1 cellular context compared by ENCODE assay signal in genomic region chr19:51570962-51571575, GRCh38.
A peak's percentile ranks its signal among the peaks of the same experiment; 100 is the strongest.
TF ChIP-seq lines count a peak whose summit lies in the region.

ZNF175 (plus strand) TSS chr19:51571283; CDS start chr19:51573330, 2,047 bp downstream.

TF ChIP-seq in GM12878, 131 proteins besides CTCF, POLR2A, EP300 and RAD21 (continued from another document and continues in another):
- TF ChIP-seq SP1 (IDR thresholded peaks at IDR 0.05; ENCODE audit: low read depth, low read length) (no peak), CBX3 (IDR thresholded peaks at IDR 0.05; ENCODE audit: borderline replicate concordance, low read depth) (no peak), RUNX3 (IDR thresholded peaks at IDR 0.05; ENCODE audit: low read length) (peak; percentile 84; the same call in 1 of the 2 replicates), RAD51 (IDR thresholded peaks at IDR 0.05) (no peak), SKIL (IDR thresholded peaks at IDR 0.05; ENCODE audit: low read depth, poor library complexity, severe bottlenecking) (no peak), ZNF622 (IDR thresholded peaks at IDR 0.05) (no peak), CHD4 (IDR thresholded peaks at IDR 0.05) (no peak), IKZF1 (conservative IDR thresholded peaks at IDR 0.05) (peak; percentile 100), NFYA (IDR thresholded peaks at IDR 0.05; ENCODE audit: borderline replicate concordance, low read depth, low read length) (no peak), ZBTB4 (CRISPR knock-in tag; IDR thresholded peaks at IDR 0.05) (no peak), NFIC (IDR thresholded peaks at IDR 0.05; ENCODE audit: low read depth, low read length) (no peak), RCOR1 (conservative IDR thresholded peaks at IDR 0.05; ENCODE audit: low read depth, low read length) (peak; percentile 96), CHD2 (IDR thresholded peaks at IDR 0.05; ENCODE audit: borderline replicate concordance, low read depth, low read length) (0 out of 2 replicates have a peak, but pooled peaks have one; percentile 11), SMARCA5 (IDR thresholded peaks at IDR 0.05) (no peak), SREBF2 (IDR thresholded peaks at IDR 0.05; ENCODE audit: low read length) (no peak), STAT3 (IDR thresholded peaks at IDR 0.05; ENCODE audit: low read depth, low read length) (no peak), FOXM1 (IDR thresholded peaks at IDR 0.05; ENCODE audit: low read depth, low read length) (no peak), SUPT20H (IDR thresholded peaks at IDR 0.05; ENCODE audit: borderline replicate concordance, control insufficient read depth, low read depth, low read length) (no peak), E2F4 (IDR thresholded peaks at IDR 0.05; ENCODE audit: low read depth, low read length) (peak; percentile 66), ZNF24 (IDR thresholded peaks at IDR 0.05) (no peak), ESRRA (IDR thresholded peaks at IDR 0.05; ENCODE audit: low read length) (no peak), SPI1 (IDR thresholded peaks at IDR 0.05; ENCODE audit: borderline replicate concordance, insufficient read depth, low read depth, low read length) (peak; percentile 7; the same call in 1 of the 2 replicates), IRF5 (IDR thresholded peaks at IDR 0.05; ENCODE audit: borderline replicate concordance) (no peak), JUND (IDR thresholded peaks at IDR 0.05; ENCODE audit: low read depth, low read length) (no peak), PAX5 (IDR thresholded peaks at IDR 0.05; ENCODE audit: borderline replicate concordance, low read depth, low read length) (no peak), CREB1 (IDR thresholded peaks at IDR 0.05; ENCODE audit: low read depth) (peak; percentile 50; the same call in 1 of the 2 replicates), MYC (IDR thresholded peaks at IDR 0.05; ENCODE audit: insufficient read depth, insufficient read length, insufficient replicate concordance, low read length, severe bottlenecking) (no peak), MLLT1 (IDR thresholded peaks at IDR 0.05) (0 out of 2 replicates have a peak, but pooled peaks have one; percentile 23), USF1 (IDR thresholded peaks at IDR 0.05; ENCODE audit: borderline replicate concordance, extremely low read length, insufficient read depth, low read depth, low read length) (no peak), SMAD1 (IDR thresholded peaks at IDR 0.05; ENCODE audit: low read depth, partially characterized antibody) (peak; percentile 21), PML (IDR thresholded peaks at IDR 0.05; ENCODE audit: low read length) (peak; percentile 20; the same call in 1 of the 2 replicates), ATF3 (IDR thresholded peaks at IDR 0.05; ENCODE audit: borderline replicate concordance, extremely low read depth, low read depth, low read length) (no peak), POLR2AphosphoS2 (IDR thresholded peaks at IDR 0.05; ENCODE audit: low read depth, low read length) (no peak), NBN (IDR thresholded peaks at IDR 0.05) (peak; percentile 83), ATF2 (IDR thresholded peaks at IDR 0.05; ENCODE audit: low read length) (no peak), FOS (IDR thresholded peaks at IDR 0.05; ENCODE audit: borderline replicate concordance, extremely low read depth, insufficient read length) (no peak), YBX1 (IDR thresholded peaks at IDR 0.05) (no peak), MTA3 (IDR thresholded peaks at IDR 0.05; ENCODE audit: borderline replicate concordance, low read length) (no peak), BRCA1 (IDR thresholded peaks at IDR 0.05; ENCODE audit: low read depth, low read length) (no peak), POU2F2 (IDR thresholded peaks at IDR 0.05; ENCODE audit: borderline replicate concordance, low read depth, low read length) (0 out of 3 replicates have a peak, but pooled peaks have one; percentile 26), SIN3A (IDR thresholded peaks at IDR 0.05; ENCODE audit: low read depth, low read length) (no peak), POLR2AphosphoS5 (IDR thresholded peaks at IDR 0.05; ENCODE audit: low read length) (peak; percentile 47; the same call in 1 of the 2 replicates), GATAD2B (conservative IDR thresholded peaks at IDR 0.05; ENCODE audit: low read depth) (no peak), IKZF2 (IDR thresholded peaks at IDR 0.05) (peak; percentile 99 to 100), NKRF (conservative IDR thresholded peaks at IDR 0.05) (no peak), STAT1 (conservative IDR thresholded peaks at IDR 0.05) (no peak), TAF1 (IDR thresholded peaks at IDR 0.05; ENCODE audit: borderline replicate concordance, low read depth, low read length) (peak; percentile 56; the same call in 1 of the 2 replicates), CEBPB (IDR thresholded peaks at IDR 0.05; ENCODE audit: borderline replicate concordance in 1 of 2, low read depth in 2 of 2, low read length in 2 of 2) (no peak), BHLHE40 (IDR thresholded peaks at IDR 0.05; ENCODE audit: borderline replicate concordance in 1 of 2, low read depth in 2 of 2, low read length in 1 of 2) (no peak), SMC3 (IDR thresholded peaks at IDR 0.05; ENCODE audit: borderline replicate concordance, low read length) (no peak), NR2C1 (IDR thresholded peaks at IDR 0.05) (peak; percentile 93), RB1 (IDR thresholded peaks at IDR 0.05; ENCODE audit: borderline replicate concordance) (0 out of 2 replicates have a peak, but pooled peaks have one; percentile 57), PBX3 (IDR thresholded peaks at IDR 0.05; ENCODE audit: insufficient replicate concordance, low read depth, low read length) (peak; percentile 23)
